ENCODE assay signal across 19 cellular contexts in genomic region chr5:174454890-174455289, GRCh38.
"Had no signal": no experiment of that assay in that cellular context is flagged by ENCODE, and none has a peak within 500 bp of the region (broad histone marks: within the 10 kb centered on the region; RNA-seq: fewer than 3 reads in every experiment).

No MANE protein-coding gene starts in this region.

- H3K4me3 Mint-ChIP-seq: activated CD8-positive, alpha-beta memory T cell treated with anti-CD3 and anti-CD28 coated beads, Interleukin-2, amount 10 ng/mL, durations not matched to agents 7 days and 5 days; activated naive CD4-positive, alpha-beta T cell treated with anti-CD3 and anti-CD28 coated beads, Interleukin-2, amount 50 U/mL, for 24 hours; nephron progenitor cell had no signal

- H3K27ac ChIP-seq: colonic mucosa, esophagus squamous epithelium, left ventricle myocardium inferior, prostate gland, upper lobe of left lung had no signal

- H3K27me3 Mint-ChIP-seq: activated CD4-positive, alpha-beta T cell treated with anti-CD3 and anti-CD28 coated beads, Interleukin-2, amount 10 ng/mL, durations not matched to agents 24 days and 14 days; activated CD8-positive, alpha-beta memory T cell treated with anti-CD3 and anti-CD28 coated beads, Interleukin-2, amount 10 ng/mL, durations not matched to agents 7 days and 5 days had no signal

- H3K9me3 ChIP-seq: colonic mucosa, esophagus squamous epithelium, prostate gland had no signal

- H3K27ac Mint-ChIP-seq: activated CD8-positive, alpha-beta memory T cell treated with anti-CD3 and anti-CD28 coated beads, Interleukin-2, amount 10 ng/mL, durations not matched to agents 7 days and 5 days; activated naive CD4-positive, alpha-beta T cell treated with anti-CD3 and anti-CD28 coated beads, Interleukin-2, amount 50 U/mL, for 24 hours; nephron progenitor cell had no signal

- H3K36me3 Mint-ChIP-seq: activated naive CD4-positive, alpha-beta T cell treated with anti-CD3 and anti-CD28 coated beads, Interleukin-2, amount 50 U/mL, for 24 hours had no signal

- H3K4me1 ChIP-seq: colonic mucosa, left ventricle myocardium inferior, prostate gland, upper lobe of left lung had no signal

- H3K9me3 Mint-ChIP-seq: activated naive CD4-positive, alpha-beta T cell treated with anti-CD3 and anti-CD28 coated beads, Interleukin-2, amount 50 U/mL, for 24 hours had no signal

- DNase-seq: activated CD4-positive, CD25-positive, alpha-beta regulatory T cell; activated CD8-positive, alpha-beta memory T cell treated with anti-CD3 and anti-CD28 coated beads, Interleukin-2, amount 10 ng/mL, durations not matched to agents 7 days and 5 days; activated T-cell treated with anti-CD3 and anti-CD28 coated beads, Interleukin-2, amount 50 U/mL, for 1 hour; amniotic stem cell; caudate nucleus; colonic mucosa; esophagus squamous epithelium; hippocampal formation; kidney; left ventricle myocardium inferior; nephron progenitor cell; occipital lobe; right cardiac atrium; stimulated activated naive CD8-positive, alpha-beta T cell treated with anti-CD3 and anti-CD28 coated beads, Interleukin-15, Interleukin-2, amounts not matched to agents 100 U/mL and 50 U/mL, for 24 hours; upper lobe of left lung had no signal

- H3K36me3 ChIP-seq: colonic mucosa, esophagus squamous epithelium, left ventricle myocardium inferior, prostate gland, upper lobe of left lung had no signal

- H3K4me3 ChIP-seq: colonic mucosa, esophagus squamous epithelium, left ventricle myocardium inferior, prostate gland, upper lobe of left lung had no signal

- H3K27me3 ChIP-seq: colonic mucosa, upper lobe of left lung had no signal

- ATAC-seq: right cardiac atrium; stimulated activated naive CD8-positive, alpha-beta T cell treated with anti-CD3 and anti-CD28 coated beads, Interleukin-15, Interleukin-2, amounts not matched to agents 100 U/mL and 50 U/mL, for 24 hours had no signal

- FAIRE-seq: kidney, small intestine had no signal
